ENCODE assay signal across 18 cellular contexts in the genomic region with DNA sequence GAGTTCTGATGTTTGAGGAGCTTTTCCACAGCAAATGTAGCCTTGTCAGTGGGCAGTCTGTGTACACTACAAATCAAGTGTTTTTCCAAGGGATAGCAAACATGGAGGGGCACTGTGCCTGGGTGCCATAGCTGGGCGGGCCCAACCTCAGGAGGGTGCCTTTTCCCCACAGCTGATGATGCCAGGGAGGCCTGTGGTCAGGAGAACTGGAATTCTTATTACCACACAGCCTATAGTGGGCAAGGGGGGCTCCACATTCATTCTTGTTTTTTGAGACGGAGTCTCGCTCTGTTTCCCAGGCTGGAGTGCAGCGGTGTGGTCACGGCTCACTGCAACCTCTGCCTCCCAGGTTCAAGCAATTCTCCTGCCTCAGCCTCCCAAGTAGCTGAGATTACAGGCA. TPM values are rescaled to one million over a fixed set of nuclear protein-coding genes. Genes with fewer than 3 reads are reported as not detected.
"Had no signal": no experiment of that assay in that cellular context is flagged by ENCODE, and none has a peak within 500 bp of the region (broad histone marks: within the 10 kb centered on the region; RNA-seq: fewer than 3 reads in every experiment).

No MANE protein-coding gene starts in this region.

- ATAC-seq: gastrocnemius medialis; lower lobe of right lung; naive thymus-derived CD8-positive, alpha-beta T cell; right lobe of liver; stimulated activated naive B cell treated with anti-CD40 and anti-IgM and Interleukin-4, amounts not matched to agents 10 μg/mL and 1 μg/mL and 100 μg/mL, for 72 hours; stimulated activated naive CD8-positive, alpha-beta T cell treated with anti-CD3 and anti-CD28 coated beads, Interleukin-15, amount 100 ng/mL, for 72 hours had no signal

- H3K36me3 ChIP-seq: cardiac muscle cell, gastrocnemius medialis, neutrophil had no signal

- H3K27ac ChIP-seq: cardiac muscle cell, left ventricle myocardium inferior, lower lobe of right lung, neutrophil, right lobe of liver, skin epidermis had no signal

- H3K4me3 ChIP-seq: cardiac muscle cell, gastrocnemius medialis, left ventricle myocardium inferior, lower lobe of right lung, right lobe of liver, skin epidermis had no signal

- H3K9me3 ChIP-seq: gastrocnemius medialis, left ventricle myocardium inferior, lower lobe of right lung, neutrophil, right lobe of liver had no signal

- DNase-seq: erythroblast; gastrocnemius medialis; glutamatergic neuron; immature natural killer cell; left ventricle myocardium inferior; lower lobe of right lung; midbrain; naive thymus-derived CD8-positive, alpha-beta T cell; posterior cingulate gyrus; retina; right lobe of liver; stimulated activated CD4-positive, alpha-beta T cell treated with anti-CD3 and anti-CD28 coated beads, Interleukin-2, amount 100 ng/mL, for 24 hours; stimulated activated CD4-positive, alpha-beta T cell treated with anti-CD3 and anti-CD28 coated beads, Interleukin-4, amount 100 ng/mL, for 4 hours; stimulated activated naive B cell treated with anti-CD40 and anti-IgM and Interleukin-4, amounts not matched to agents 10 μg/mL and 1 μg/mL and 100 μg/mL, for 72 hours; stimulated activated naive CD8-positive, alpha-beta T cell treated with anti-CD3 and anti-CD28 coated beads, Interleukin-15, amount 100 ng/mL, for 72 hours had no signal

- H3K27me3 ChIP-seq: cardiac muscle cell, gastrocnemius medialis, neutrophil, right lobe of liver had no signal

RNA-seq across cellular contexts. Expression of gene SYNM, which starts 41.8 kb away (rescaled TPM):
- polyA plus RNA-seq: immature natural killer cell had no signal
